Comparison of ENCODE assay signal across 1 cellular context in genomic region chr13:80979035-80979641, GRCh38.
TF ChIP-seq lines count a peak whose summit lies in the region.

No MANE protein-coding gene starts in this region.

TF ChIP-seq in GM23338, 12 proteins besides CTCF, POLR2A, EP300 and RAD21 (continued from another document):
- TF ChIP-seq, protein P1, sequence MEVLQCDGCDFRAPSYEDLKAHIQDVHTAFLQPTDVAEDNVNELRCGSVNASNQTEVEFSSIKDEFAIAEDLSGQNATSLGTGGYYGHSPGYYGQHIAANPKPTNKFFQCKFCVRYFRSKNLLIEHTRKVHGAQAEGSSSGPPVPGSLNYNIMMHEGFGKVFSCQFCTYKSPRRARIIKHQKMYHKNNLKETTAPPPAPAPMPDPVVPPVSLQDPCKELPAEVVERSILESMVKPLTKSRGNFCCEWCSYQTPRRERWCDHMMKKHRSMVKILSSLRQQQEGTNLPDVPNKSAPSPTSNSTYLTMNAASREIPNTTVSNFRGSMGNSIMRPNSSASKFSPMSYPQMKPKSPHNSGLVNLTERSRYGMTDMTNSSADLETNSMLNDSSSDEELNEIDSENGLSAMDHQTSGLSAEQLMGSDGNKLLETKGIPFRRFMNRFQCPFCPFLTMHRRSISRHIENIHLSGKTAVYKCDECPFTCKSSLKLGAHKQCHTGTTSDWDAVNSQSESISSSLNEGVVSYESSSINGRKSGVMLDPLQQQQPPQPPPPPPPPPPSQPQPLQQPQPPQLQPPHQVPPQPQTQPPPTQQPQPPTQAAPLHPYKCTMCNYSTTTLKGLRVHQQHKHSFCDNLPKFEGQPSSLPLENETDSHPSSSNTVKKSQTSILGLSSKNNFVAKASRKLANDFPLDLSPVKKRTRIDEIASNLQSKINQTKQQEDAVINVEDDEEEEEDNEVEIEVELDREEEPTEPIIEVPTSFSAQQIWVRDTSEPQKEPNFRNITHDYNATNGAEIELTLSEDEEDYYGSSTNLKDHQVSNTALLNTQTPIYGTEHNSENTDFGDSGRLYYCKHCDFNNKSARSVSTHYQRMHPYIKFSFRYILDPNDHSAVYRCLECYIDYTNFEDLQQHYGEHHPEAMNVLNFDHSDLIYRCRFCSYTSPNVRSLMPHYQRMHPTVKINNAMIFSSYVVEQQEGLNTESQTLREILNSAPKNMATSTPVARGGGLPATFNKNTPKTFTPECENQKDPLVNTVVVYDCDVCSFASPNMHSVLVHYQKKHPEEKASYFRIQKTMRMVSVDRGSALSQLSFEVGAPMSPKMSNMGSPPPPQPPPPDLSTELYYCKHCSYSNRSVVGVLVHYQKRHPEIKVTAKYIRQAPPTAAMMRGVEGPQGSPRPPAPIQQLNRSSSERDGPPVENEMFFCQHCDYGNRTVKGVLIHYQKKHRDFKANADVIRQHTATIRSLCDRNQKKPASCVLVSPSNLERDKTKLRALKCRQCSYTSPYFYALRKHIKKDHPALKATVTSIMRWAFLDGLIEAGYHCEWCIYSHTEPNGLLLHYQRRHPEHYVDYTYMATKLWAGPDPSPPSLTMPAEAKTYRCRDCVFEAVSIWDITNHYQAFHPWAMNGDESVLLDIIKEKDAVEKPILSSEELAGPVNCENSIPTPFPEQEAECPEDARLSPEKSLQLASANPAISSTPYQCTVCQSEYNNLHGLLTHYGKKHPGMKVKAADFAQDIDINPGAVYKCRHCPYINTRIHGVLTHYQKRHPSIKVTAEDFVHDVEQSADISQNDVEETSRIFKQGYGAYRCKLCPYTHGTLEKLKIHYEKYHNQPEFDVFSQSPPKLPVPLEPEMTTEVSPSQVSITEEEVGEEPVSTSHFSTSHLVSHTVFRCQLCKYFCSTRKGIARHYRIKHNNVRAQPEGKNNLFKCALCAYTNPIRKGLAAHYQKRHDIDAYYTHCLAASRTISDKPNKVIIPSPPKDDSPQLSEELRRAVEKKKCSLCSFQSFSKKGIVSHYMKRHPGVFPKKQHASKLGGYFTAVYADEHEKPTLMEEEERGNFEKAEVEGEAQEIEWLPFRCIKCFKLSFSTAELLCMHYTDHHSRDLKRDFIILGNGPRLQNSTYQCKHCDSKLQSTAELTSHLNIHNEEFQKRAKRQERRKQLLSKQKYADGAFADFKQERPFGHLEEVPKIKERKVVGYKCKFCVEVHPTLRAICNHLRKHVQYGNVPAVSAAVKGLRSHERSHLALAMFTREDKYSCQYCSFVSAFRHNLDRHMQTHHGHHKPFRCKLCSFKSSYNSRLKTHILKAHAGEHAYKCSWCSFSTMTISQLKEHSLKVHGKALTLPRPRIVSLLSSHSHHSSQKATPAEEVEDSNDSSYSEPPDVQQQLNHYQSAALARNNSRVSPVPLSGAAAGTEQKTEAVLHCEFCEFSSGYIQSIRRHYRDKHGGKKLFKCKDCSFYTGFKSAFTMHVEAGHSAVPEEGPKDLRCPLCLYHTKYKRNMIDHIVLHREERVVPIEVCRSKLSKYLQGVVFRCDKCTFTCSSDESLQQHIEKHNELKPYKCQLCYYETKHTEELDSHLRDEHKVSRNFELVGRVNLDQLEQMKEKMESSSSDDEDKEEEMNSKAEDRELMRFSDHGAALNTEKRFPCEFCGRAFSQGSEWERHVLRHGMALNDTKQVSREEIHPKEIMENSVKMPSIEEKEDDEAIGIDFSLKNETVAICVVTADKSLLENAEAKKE (CRISPR knock-in tag; IDR thresholded peaks at IDR 0.05), result no peak
